18 cellular contexts compared by ENCODE assay signal in the genomic region with DNA sequence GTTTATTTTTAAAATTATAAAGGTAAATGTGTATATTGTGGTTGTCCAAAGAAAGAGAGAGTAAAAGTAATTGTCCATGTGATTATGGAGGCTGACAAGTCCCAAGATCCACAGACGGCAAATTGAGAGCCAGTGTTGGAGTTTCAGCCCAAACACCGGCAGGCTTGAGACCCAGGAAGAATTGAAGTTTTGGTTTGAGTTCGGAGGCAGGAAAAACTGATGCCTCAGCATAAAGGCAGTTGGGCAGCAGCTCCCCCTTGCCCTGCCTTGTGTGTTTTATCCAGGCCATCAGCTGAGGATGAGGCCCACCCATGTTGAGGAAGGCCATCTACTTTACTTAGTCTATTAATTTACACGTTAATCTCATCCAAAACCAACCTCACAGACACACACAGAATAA.
A peak's percentile ranks its signal among the peaks of the same experiment; 100 is the strongest.
DNase-seq lines count a peak whose midpoint lies in the region; ATAC-seq, FAIRE-seq and TF ChIP-seq lines count a peak whose summit lies in the region.
"Had no signal": no experiment of that assay in that cellular context is flagged by ENCODE, and none has a peak within 500 bp of the region (broad histone marks: within the 10 kb centered on the region; RNA-seq: fewer than 3 reads in every experiment).

No MANE protein-coding gene starts in this region.

- dilution Hi-C loops in keratinocyte (cut with MboI; ENCODE audit: extremely low pct_ligation_motif_present, low sequenced_read_pairs), result no loop called here

- no peak for TF ChIP-seq RAD21 in K562 (CRISPR knock-in tag; conservative IDR thresholded peaks at IDR 0.05 in 1 of 2, IDR thresholded peaks at IDR 0.05 in 1 of 2)

- no peaks in the 10 kb centered on the region for H3K27me3 ChIP-seq in PC-9 (ENCODE audit: insufficient read depth, low read depth)
- no peaks in the 10 kb centered on the region for H3K27me3 ChIP-seq in K562 (ENCODE audit: control insufficient read depth in 2 of 2, insufficient read depth in 2 of 2, low read length in 2 of 2)
- H3K27me3 ChIP-seq in keratinocyte (ENCODE audit: control insufficient read depth, extremely low read depth, insufficient read depth, low read length), result no peaks in the 10 kb centered on the region

- H3K4me3 Mint-ChIP-seq in activated naive CD8-positive, alpha-beta T cell treated with anti-CD3 and anti-CD28 coated beads for 36 hours, result no peak overlapping the region
- H3K4me3 Mint-ChIP-seq: CD14-positive monocyte; CD8-positive, alpha-beta T cell; HFFc6 had no signal

- ATAC-seq in K562 (no peak), GM21526 (IDR thresholded peaks at IDR 0.05; ENCODE audit: low FRiP score, unreplicated experiment) (no peak), HG03097 (IDR thresholded peaks at IDR 0.05; ENCODE audit: low FRiP score, unreplicated experiment) (no peak), HG03139 (IDR thresholded peaks at IDR 0.05; ENCODE audit: unreplicated experiment) (no peak)
- ATAC-seq: CD8-positive, alpha-beta T cell had no signal

- BruUV-seq in PC-9 (replicated peaks; lab: Mats Ljungman, UMichigan), result no TSS peak
- no TSS peak for BruUV-seq in K562 (replicated peaks; lab: Mats Ljungman, UMichigan)

- H3F3A ChIP-seq in PC-9 (ENCODE audit: insufficient read depth, low read depth), result peaks cover 24% of the 10 kb centered on the region

- H3K36me3 Mint-ChIP-seq in activated naive CD8-positive, alpha-beta T cell treated with anti-CD3 and anti-CD28 coated beads for 36 hours, result no peaks in the 10 kb centered on the region
- H3K36me3 Mint-ChIP-seq: CD14-positive monocyte; CD8-positive, alpha-beta T cell had no signal

- in situ Hi-C loops in K562 (cut with MboI), result no loop called here

- peak overlapping the region; percentile 78 for H3K27ac ChIP-seq in PC-9
- H3K27ac ChIP-seq in K562 (ENCODE audit: extremely low read depth, low read depth, low read length), result no peak overlapping the region
- H3K27ac ChIP-seq in keratinocyte (ENCODE audit: control insufficient read depth, insufficient read depth, low read length), result peak overlapping the region; percentile 2

- TF ChIP-seq POLR2A in K562 (conservative IDR thresholded peaks at IDR 0.05), result no peak

- no peaks in the 10 kb centered on the region for H4K20me1 ChIP-seq in PC-9 (ENCODE audit: insufficient read depth)
- no peaks in the 10 kb centered on the region for H4K20me1 ChIP-seq in K562 (replicated peaks; ENCODE audit: control insufficient read depth, insufficient read depth, low read length)
- H4K20me1 ChIP-seq in keratinocyte (ENCODE audit: control insufficient read depth, extremely low read depth, insufficient read depth, low read length), result no peaks in the 10 kb centered on the region

- peaks cover 28% of the 10 kb centered on the region for H3K9me3 ChIP-seq in PC-9 (ENCODE audit: insufficient read depth, low read depth)
- H3K9me3 ChIP-seq in K562 (replicated peaks; ENCODE audit: control insufficient read depth, insufficient read depth, low read depth, low read length), result no peaks in the 10 kb centered on the region
- H3K9me3 ChIP-seq in keratinocyte (ENCODE audit: control insufficient read depth, low read depth, low read length), result no peaks in the 10 kb centered on the region

- peaks cover 26% of the 10 kb centered on the region for H3K4me1 ChIP-seq in PC-9 (replicated peaks; ENCODE audit: insufficient read depth)
- H3K4me1 ChIP-seq in K562 (replicated peaks in 1 of 2; ENCODE audit: control insufficient read depth in 2 of 2, insufficient read depth in 2 of 2, low read length in 2 of 2), result no peaks in the 10 kb centered on the region
- peaks cover 27% of the 10 kb centered on the region for H3K4me1 ChIP-seq in keratinocyte (ENCODE audit: control insufficient read depth, extremely low read depth, insufficient read depth, low read length)

- DNase-seq in PC-9, result no peak
- no peak for DNase-seq in K562 (ENCODE audit: extremely low read depth in 1 of 4, low spot score in 3 of 4)
- DNase-seq in keratinocyte (ENCODE audit: low read depth, low spot score), result no peak
- DNase-seq in activated naive CD8-positive, alpha-beta T cell treated with anti-CD3 and anti-CD28 coated beads for 36 hours, result no peak
- DNase-seq: CD8-positive, alpha-beta T cell; COR-L47; DND-41; GDM1; GOT3; HCEC 1CT; HFFc6 had no signal

- H3K9ac ChIP-seq in K562 (ENCODE audit: insufficient read depth in 1 of 2, low read depth in 2 of 2, low read length in 2 of 2) (no peak overlapping the region), keratinocyte (ENCODE audit: control insufficient read depth, extremely low read depth, insufficient read depth, low read length) (no peak overlapping the region)

- H3K36me3 ChIP-seq in PC-9 (ENCODE audit: low read depth) (no peaks in the 10 kb centered on the region), K562 (ENCODE audit: control insufficient read depth, insufficient read depth, low read length) (no peaks in the 10 kb centered on the region), keratinocyte (ENCODE audit: control insufficient read depth in 2 of 2, extremely low read depth in 1 of 2, insufficient read depth in 2 of 2, low read length in 2 of 2) (no peaks in the 10 kb centered on the region)

- no peaks in the 10 kb centered on the region for H3K9me2 ChIP-seq in PC-9 (ENCODE audit: insufficient read depth)

- TF ChIP-seq CTCF in PC-9 (conservative IDR thresholded peaks at IDR 0.05) (no peak), K562 (IDR thresholded peaks at IDR 0.05 in 2 of 3, conservative IDR thresholded peaks at IDR 0.05 in 1 of 3; ENCODE audit: insufficient read depth in 2 of 3, low read depth in 1 of 3, low read length in 3 of 3) (no peak), keratinocyte (optimal IDR thresholded peaks at IDR 0.05 in 1 of 3, IDR thresholded peaks at IDR 0.05 in 1 of 3, conservative IDR thresholded peaks at IDR 0.05 in 1 of 3; ENCODE audit: extremely low read depth in 1 of 3, insufficient read depth in 2 of 3, low read length in 3 of 3) (no peak)

- H3K4me2 ChIP-seq in PC-9 (no peak overlapping the region), K562 (ENCODE audit: insufficient read depth, low read length) (no peak overlapping the region), keratinocyte (ENCODE audit: control insufficient read depth, extremely low read depth, insufficient read depth, low read depth, low read length) (no peak overlapping the region)

- H3K79me2 ChIP-seq in PC-9 (ENCODE audit: low read depth), result no peaks in the 10 kb centered on the region
- no peaks in the 10 kb centered on the region for H3K79me2 ChIP-seq in K562 (ENCODE audit: control insufficient read depth, insufficient read depth, low read length)
- no peaks in the 10 kb centered on the region for H3K79me2 ChIP-seq in keratinocyte (ENCODE audit: control insufficient read depth, insufficient read depth, low read length)

- POLR2A ChIA-PET in PC-9 (lab: Charles Lee; ENCODE audit: unreplicated experiment) (no interaction called here), K562 (lab: Yijun Ruan, JAX) (no interaction called here)

- no peaks in the 10 kb centered on the region for H3K9me1 ChIP-seq in K562 (ENCODE audit: control insufficient read depth, insufficient read depth, low read length)
- H3K9me1 ChIP-seq in keratinocyte (ENCODE audit: control insufficient read depth, extremely low read depth, insufficient read depth, low read length), result no peaks in the 10 kb centered on the region

- no peak overlapping the region for H3K4me3 ChIP-seq in PC-9
- H3K4me3 ChIP-seq in K562, result no peak overlapping the region
- no peak overlapping the region for H3K4me3 ChIP-seq in keratinocyte (ENCODE audit: control insufficient read depth in 2 of 3, extremely low read depth in 1 of 3, insufficient read depth in 2 of 3, low read depth in 1 of 3, low read length in 3 of 3)

- CTCF ChIA-PET in PC-9 (lab: Charles Lee) (no interaction called here), K562 (lab: Yijun Ruan, JAX; ENCODE audit: low intra/inter-chr PET ratio) (no interaction called here)

- WGBS in K562 (ENCODE audit: insufficient coverage, low coverage, missing lambda C conversion rate), result 2% methylated on average over 4 of the region's 4 CpGs

- H3K4me1 Mint-ChIP-seq in activated naive CD8-positive, alpha-beta T cell treated with anti-CD3 and anti-CD28 coated beads for 36 hours, result no peaks in the 10 kb centered on the region
- H3K4me1 Mint-ChIP-seq: CD14-positive monocyte had no signal

- H3K27me3 Mint-ChIP-seq in activated naive CD8-positive, alpha-beta T cell treated with anti-CD3 and anti-CD28 coated beads for 36 hours, result peaks cover 21% of the 10 kb centered on the region

- H2AFZ ChIP-seq in PC-9 (no peak overlapping the region), K562 (ENCODE audit: low read depth, low read length) (no peak overlapping the region), keratinocyte (ENCODE audit: control insufficient read depth, low read length) (no peak overlapping the region)

- intact Hi-C loops in PC-9 (cut with micrococcal nuclease; ENCODE audit: unreplicated experiment), result no loop called here
- intact Hi-C loops in K562 (cut with micrococcal nuclease), result no loop called here

- H3K9me3 Mint-ChIP-seq in activated naive CD8-positive, alpha-beta T cell treated with anti-CD3 and anti-CD28 coated beads for 36 hours, result no peaks in the 10 kb centered on the region
- H3K9me3 Mint-ChIP-seq: CD8-positive, alpha-beta T cell; HFFc6 had no signal

- no peak overlapping the region for H3K27ac Mint-ChIP-seq in activated naive CD8-positive, alpha-beta T cell treated with anti-CD3 and anti-CD28 coated beads for 36 hours
- H3K27ac Mint-ChIP-seq: CD14-positive monocyte; CD8-positive, alpha-beta T cell had no signal

- TF ChIP-seq EP300 in K562 (IDR thresholded peaks at IDR 0.05; ENCODE audit: low read length), result no peak

- FAIRE-seq in K562 (lab: Jason Lieb, UNC) (no peak), keratinocyte (lab: Jason Lieb, UNC) (peak; percentile 72)
- FAIRE-seq: A204.1, D721Med, GM12892 had no signal

TF ChIP-seq in K562, 482 proteins besides CTCF, POLR2A, EP300 and RAD21:
- TF ChIP-seq, protein P1, sequence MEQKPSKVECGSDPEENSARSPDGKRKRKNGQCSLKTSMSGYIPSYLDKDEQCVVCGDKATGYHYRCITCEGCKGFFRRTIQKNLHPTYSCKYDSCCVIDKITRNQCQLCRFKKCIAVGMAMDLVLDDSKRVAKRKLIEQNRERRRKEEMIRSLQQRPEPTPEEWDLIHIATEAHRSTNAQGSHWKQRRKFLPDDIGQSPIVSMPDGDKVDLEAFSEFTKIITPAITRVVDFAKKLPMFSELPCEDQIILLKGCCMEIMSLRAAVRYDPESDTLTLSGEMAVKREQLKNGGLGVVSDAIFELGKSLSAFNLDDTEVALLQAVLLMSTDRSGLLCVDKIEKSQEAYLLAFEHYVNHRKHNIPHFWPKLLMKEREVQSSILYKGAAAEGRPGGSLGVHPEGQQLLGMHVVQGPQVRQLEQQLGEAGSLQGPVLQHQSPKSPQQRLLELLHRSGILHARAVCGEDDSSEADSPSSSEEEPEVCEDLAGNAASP (IDR thresholded peaks at IDR 0.05), result no peak
- 0 out of 2 replicates have a peak, but pooled peaks have one; percentile 11 for TF ChIP-seq MAFF (IDR thresholded peaks at IDR 0.05; ENCODE audit: low read length)
- TF ChIP-seq ZNF316 (IDR thresholded peaks at IDR 0.05), result peak; percentile 45; the same call in 1 of the 2 replicates
TF ChIP-seq in K562: peak in this region for 2.
